ENCODE assay signal across 15 cellular contexts in the genomic region with DNA sequence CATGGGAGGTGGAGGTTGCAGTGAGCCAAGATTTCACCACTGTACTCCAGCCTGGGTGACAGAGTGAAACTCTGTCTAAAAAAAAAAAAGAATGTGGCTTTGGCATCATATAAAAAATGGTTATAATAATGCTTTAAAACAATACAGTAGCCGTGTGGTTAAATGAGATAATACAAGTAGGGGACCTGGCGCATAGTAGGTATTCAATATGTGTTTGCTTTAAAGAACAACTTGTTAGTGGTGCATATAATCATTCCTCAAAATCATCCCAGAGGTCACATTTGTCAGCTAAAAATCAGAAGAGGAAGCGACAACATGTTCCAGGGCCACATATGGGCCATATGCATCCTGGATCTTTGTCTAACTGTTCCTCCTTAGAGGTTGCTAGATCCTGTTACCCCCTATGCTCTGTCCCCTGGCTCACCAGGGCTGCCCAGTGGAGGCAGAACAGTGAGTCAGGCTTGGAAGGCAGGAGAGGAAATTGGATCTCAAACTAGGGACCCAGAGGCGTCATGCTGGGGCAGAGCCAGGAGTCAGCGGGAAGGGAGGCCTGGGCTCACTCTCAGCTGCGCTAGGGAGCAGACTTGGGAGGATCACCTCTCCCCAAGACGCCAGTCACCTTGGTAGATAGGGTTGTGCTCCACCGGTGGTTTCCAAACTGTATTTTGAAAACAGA. TPM values are rescaled to one million over a fixed set of nuclear protein-coding genes. Genes with fewer than 3 reads are reported as not detected.
DNase-seq lines count a peak whose midpoint lies in the region; ATAC-seq, FAIRE-seq and TF ChIP-seq lines count a peak whose summit lies in the region.
"Had no signal": no experiment of that assay in that cellular context is flagged by ENCODE, and none has a peak within 500 bp of the region (broad histone marks: within the 10 kb centered on the region; RNA-seq: fewer than 3 reads in every experiment).

No MANE protein-coding gene starts in this region.

- FAIRE-seq in HepG2 (lab: Jason Lieb, UNC) (no peak), astrocyte (lab: Jason Lieb, UNC) (no peak)

- no peaks in the 10 kb centered on the region for H3K9me3 ChIP-seq in HepG2 (ENCODE audit: low read length)
- H3K9me3 ChIP-seq in right lobe of liver: no peaks in the 10 kb centered on the region
- no peaks in the 10 kb centered on the region for H3K9me3 ChIP-seq in astrocyte (ENCODE audit: insufficient read depth, low read depth, low read length)

- BruUV-seq in HepG2 (replicated peaks; lab: Mats Ljungman, UMichigan): no TSS peak

- H3K27ac Mint-ChIP-seq in astrocyte (ENCODE audit: unreplicated experiment): no peak overlapping the region
- H3K27ac Mint-ChIP-seq: activated naive CD4-positive, alpha-beta T cell treated with anti-CD3 and anti-CD28 coated beads for 36 hours; neural progenitor cell; WTC11 had no signal

- intact Hi-C loops in HepG2 (cut with micrococcal nuclease; ENCODE audit: unreplicated experiment): no loop called here
- intact Hi-C loops in right lobe of liver (cut with DNase I): no loop called here

- H3K36me3 ChIP-seq in HepG2 (replicated peaks in 1 of 2; ENCODE audit: control insufficient read depth in 1 of 2, insufficient read depth in 2 of 2, low read length in 2 of 2) (no peaks in the 10 kb centered on the region), right lobe of liver (no peaks in the 10 kb centered on the region), astrocyte (ENCODE audit: insufficient read depth, low read length) (no peaks in the 10 kb centered on the region)
- H3K36me3 ChIP-seq: neural progenitor cell had no signal

- no peak overlapping the region for H3K27ac ChIP-seq in HepG2 (ENCODE audit: extremely low read length, insufficient read depth, low read length)
- no peak overlapping the region for H3K27ac ChIP-seq in right lobe of liver
- H3K27ac ChIP-seq in astrocyte (ENCODE audit: low read depth, low read length): no peak overlapping the region
- no peak overlapping the region for H3K27ac ChIP-seq in foreskin keratinocyte
- H3K27ac ChIP-seq: neural progenitor cell, SK-N-MC, skin epidermis had no signal

- TF ChIP-seq RAD21 in HepG2 (CRISPR knock-in tag; IDR thresholded peaks at IDR 0.05): no peak

- H3K79me2 ChIP-seq in HepG2 (ENCODE audit: insufficient read depth, low read length) (no peaks in the 10 kb centered on the region), astrocyte (ENCODE audit: insufficient read depth, low read length) (no peaks in the 10 kb centered on the region)

- CTCF ChIA-PET in HepG2 (lab: Yijun Ruan, JAX; ENCODE audit: low intra/inter-chr PET ratio, low total read pairs): no interaction called here

- no peak for TF ChIP-seq CTCF in HepG2 (CRISPR knock-in tag; IDR thresholded peaks at IDR 0.05)
- no peak for TF ChIP-seq CTCF in right lobe of liver (IDR thresholded peaks at IDR 0.05)
- TF ChIP-seq CTCF in astrocyte (IDR thresholded peaks at IDR 0.05; ENCODE audit: insufficient read depth, low read depth, low read length): no peak
- TF ChIP-seq CTCF in foreskin keratinocyte (conservative IDR thresholded peaks at IDR 0.05): no peak

- 75% methylated on average over 8 of the region's 8 CpGs for WGBS in HepG2 (ENCODE audit: low lambda C conversion rate)
- WGBS in right lobe of liver (ENCODE audit: insufficient coverage, low coverage, low lambda C conversion rate, missing lambda C conversion rate): 66% methylated on average over 3 of the region's 8 CpGs

- peaks cover 19% of the 10 kb centered on the region for H3K4me1 Mint-ChIP-seq in astrocyte (ENCODE audit: low read depth, unreplicated experiment)
- H3K4me1 Mint-ChIP-seq: neural progenitor cell had no signal

- ATAC-seq in HepG2 (no peak), right lobe of liver (no peak), foreskin keratinocyte (peak; percentile 29), GM18511 (IDR thresholded peaks at IDR 0.05; ENCODE audit: unreplicated experiment) (no peak), GM21576 (IDR thresholded peaks at IDR 0.05; ENCODE audit: unreplicated experiment) (no peak)
- ATAC-seq: WTC11 had no signal

- H3K9me3 Mint-ChIP-seq in astrocyte (ENCODE audit: unreplicated experiment): no peaks in the 10 kb centered on the region
- H3K9me3 Mint-ChIP-seq: activated naive CD4-positive, alpha-beta T cell treated with anti-CD3 and anti-CD28 coated beads for 36 hours; neural progenitor cell; WTC11 had no signal

- H3K9ac ChIP-seq in HepG2 (ENCODE audit: insufficient read depth, low read depth, low read length) (no peak overlapping the region), astrocyte (ENCODE audit: low read length) (no peak overlapping the region)
- H3K9ac ChIP-seq: neural progenitor cell had no signal

- in situ Hi-C loops in HepG2 (cut with HindIII; ENCODE audit: extremely low pct_ligation_motif_present, low pct_unique_long_range_greater_than_20kb): loop anchor here (5.0 kb wide), 1 partner anchor 59 kb away; no protein-coding TSS in a partner anchor

- no peak for DNase-seq in HepG2 (ENCODE audit: low spot score)
- DNase-seq in right lobe of liver: no peak
- peak; percentile 52 for DNase-seq in astrocyte (ENCODE audit: low read depth)
- no peak for DNase-seq in foreskin keratinocyte
- no peak for DNase-seq in SW 1271 (lab: John Stamatoyannopoulos, UW)
- no peak for DNase-seq in activated gamma-delta T cell (lab: John Stamatoyannopoulos, UW)
- DNase-seq: activated naive CD4-positive, alpha-beta T cell treated with anti-CD3 and anti-CD28 coated beads for 36 hours; erythroblast; NCI-H1048 had no signal

- no peak overlapping the region for H2AFZ ChIP-seq in HepG2 (ENCODE audit: low read length)
- H2AFZ ChIP-seq in astrocyte (ENCODE audit: low read depth, low read length): no peak overlapping the region
- H2AFZ ChIP-seq: neural progenitor cell had no signal

- TF ChIP-seq POLR2A in HepG2 (IDR thresholded peaks at IDR 0.05; ENCODE audit: insufficient read depth in 1 of 2, low read depth in 2 of 2, low read length in 2 of 2): no peak
- TF ChIP-seq POLR2A in right lobe of liver (IDR thresholded peaks at IDR 0.05): no peak

- no peak overlapping the region for H3K4me3 Mint-ChIP-seq in astrocyte (ENCODE audit: unreplicated experiment)
- H3K4me3 Mint-ChIP-seq: activated naive CD4-positive, alpha-beta T cell treated with anti-CD3 and anti-CD28 coated beads for 36 hours; neural progenitor cell; WTC11 had no signal

- H3K27me3 ChIP-seq in HepG2 (ENCODE audit: control insufficient read depth in 1 of 2, insufficient read depth in 2 of 2, low read length in 2 of 2) (no peaks in the 10 kb centered on the region), right lobe of liver (no peaks in the 10 kb centered on the region), astrocyte (ENCODE audit: insufficient read depth, low read length) (peaks cover 13% of the 10 kb centered on the region), foreskin keratinocyte (peaks cover 23% of the 10 kb centered on the region)

- H3K4me1 ChIP-seq in HepG2 (ENCODE audit: insufficient read depth, low read length) (peaks cover 20% of the 10 kb centered on the region), right lobe of liver (no peaks in the 10 kb centered on the region), astrocyte (ENCODE audit: insufficient read depth, low read length) (peaks cover 5% of the 10 kb centered on the region), foreskin keratinocyte (no peaks in the 10 kb centered on the region)

- H3K27me3 Mint-ChIP-seq in astrocyte (ENCODE audit: low read depth, unreplicated experiment): peaks cover 38% of the 10 kb centered on the region

- POLR2A ChIA-PET in HepG2 (lab: Yijun Ruan, JAX): no interaction called here

- H3K4me3 ChIP-seq in HepG2 (replicated peaks in 1 of 3; ENCODE audit: insufficient read depth in 1 of 3, low read depth in 2 of 3, low read length in 3 of 3): no peak overlapping the region
- no peak overlapping the region for H3K4me3 ChIP-seq in right lobe of liver
- no peak overlapping the region for H3K4me3 ChIP-seq in astrocyte (ENCODE audit: insufficient read depth, low read depth, low read length)
- H3K4me3 ChIP-seq: neural progenitor cell, SK-N-MC, skin epidermis had no signal

- TF ChIP-seq EP300 in HepG2 (IDR thresholded peaks at IDR 0.05; ENCODE audit: low read depth in 2 of 2, low read length in 2 of 2) (no peak), HepG2 (CRISPR knock-in tag; IDR thresholded peaks at IDR 0.05; ENCODE audit: borderline replicate concordance) (no peak)

- H3K36me3 Mint-ChIP-seq in astrocyte (ENCODE audit: low read depth, unreplicated experiment): no peaks in the 10 kb centered on the region
- H3K36me3 Mint-ChIP-seq: neural progenitor cell, WTC11 had no signal

- no peak overlapping the region for H3K4me2 ChIP-seq in HepG2 (ENCODE audit: low read depth, low read length)
- H3K4me2 ChIP-seq in astrocyte (ENCODE audit: low read length): peak overlapping the region; percentile 14
- H3K4me2 ChIP-seq: neural progenitor cell had no signal

- H4K20me1 ChIP-seq in HepG2 (ENCODE audit: insufficient read depth, low read length) (no peaks in the 10 kb centered on the region), astrocyte (ENCODE audit: insufficient read depth, low read length) (no peaks in the 10 kb centered on the region)

RNA-seq across cellular contexts. Expression of a gene that starts 27.7 kb away (rescaled TPM):
- total RNA-seq in HepG2 (2016; rRNA removed; fragmentation: Illumina TruSeq; extraction: Trizol): 0.70 and 1.3 TPM in 2 replicates
- total RNA-seq in HepG2 (2016; cell fraction: cytosol; rRNA removed; fragmentation: Illumina TruSeq; extraction: Trizol; ENCODE audit: low read depth): 0.18 and 0.20 TPM in 2 replicates
- total RNA-seq in HepG2 (2016; cell fraction: insoluble cytoplasmic fraction; rRNA removed; fragmentation: Illumina TruSeq; extraction: Trizol): 0.58 and 0.89 TPM in 2 replicates
- total RNA-seq in HepG2 (2016; cell fraction: membrane; rRNA removed; fragmentation: Illumina TruSeq; extraction: Trizol): 0.69 and 0.80 TPM in 2 replicates
- 0.38 and 1.1 TPM in 2 replicates for total RNA-seq in HepG2 (2016; cell fraction: nucleus; rRNA removed; fragmentation: Illumina TruSeq; extraction: Trizol)
- polyA plus RNA-seq in HepG2 (2011; rRNA removed): 1.1 and 1.2 TPM in 2 replicates
- 0.94 and 1.1 TPM in 2 replicates for polyA plus RNA-seq in HepG2 (2011; cell fraction: cytosol; rRNA removed)
- polyA plus RNA-seq in HepG2 (2011; cell fraction: nucleus; rRNA removed): 1.7 TPM in 2 replicates
- 1.0 and 1.2 TPM in 2 replicates for polyA plus RNA-seq in HepG2 (2012)
- 0.11 and 0.24 TPM in 2 replicates for polyA plus RNA-seq in HepG2 (2016; cell fraction: cytosol; fragmentation: Illumina TruSeq; extraction: Trizol; ENCODE audit: low read depth)
- 1.2 and 1.3 TPM in 2 replicates for polyA plus RNA-seq in HepG2 (2016; cell fraction: insoluble cytoplasmic fraction; fragmentation: Illumina TruSeq; extraction: Trizol; ENCODE audit: low read depth)
- polyA plus RNA-seq in HepG2 (2016; cell fraction: membrane; fragmentation: Illumina TruSeq; extraction: Trizol; ENCODE audit: low read depth): 0.37 and 0.55 TPM in 2 replicates
- polyA plus RNA-seq in HepG2 (2016; cell fraction: nucleus; fragmentation: Illumina TruSeq; extraction: Trizol; ENCODE audit: insufficient read depth, low read depth): 0.93 and 1.9 TPM in 2 replicates
- polyA minus RNA-seq in HepG2 (2011; rRNA and poly(A)+ RNA removed; ENCODE audit: low replicate concordance): 0.37 and 2.3 TPM in 2 replicates
- 0.44 and 0.79 TPM in 2 replicates for polyA minus RNA-seq in HepG2 (2011; cell fraction: cytosol; rRNA and poly(A)+ RNA removed)
- 0.90 and 1.9 TPM in 2 replicates for polyA minus RNA-seq in HepG2 (2011; cell fraction: nucleus; rRNA and poly(A)+ RNA removed)
- under 1 TPM; 0.20 to 0.51 (median 0.32) TPM for total RNA-seq in right lobe of liver
- total RNA-seq in astrocyte: 0.34 and 0.53 TPM in 2 replicates
- total RNA-seq in foreskin keratinocyte: 0.11 and 0.44 TPM in 2 replicates
- polyA plus RNA-seq in foreskin keratinocyte: 0.11 and 0.17 TPM in 2 replicates

RNA-seq across cellular contexts. Expression of a gene that starts 41.4 kb away (rescaled TPM):
- total RNA-seq in HepG2 (2016; rRNA removed; fragmentation: Illumina TruSeq; extraction: Trizol) (not detected in 2 replicates), right lobe of liver (not detected), astrocyte (not detected in 2 replicates), foreskin keratinocyte (not detected in 2 replicates)
- not detected in 2 replicates for total RNA-seq in HepG2 (2016; cell fraction: cytosol; rRNA removed; fragmentation: Illumina TruSeq; extraction: Trizol; ENCODE audit: low read depth)
- not detected in 2 replicates for total RNA-seq in HepG2 (2016; cell fraction: insoluble cytoplasmic fraction; rRNA removed; fragmentation: Illumina TruSeq; extraction: Trizol)
- not detected in 2 replicates for total RNA-seq in HepG2 (2016; cell fraction: membrane; rRNA removed; fragmentation: Illumina TruSeq; extraction: Trizol)
- not detected in 2 replicates for total RNA-seq in HepG2 (2016; cell fraction: nucleus; rRNA removed; fragmentation: Illumina TruSeq; extraction: Trizol)
- polyA plus RNA-seq in HepG2 (2011; rRNA removed) (not detected in 2 replicates), foreskin keratinocyte (not detected in 2 replicates)
- not detected in 2 replicates for polyA plus RNA-seq in HepG2 (2011; cell fraction: cytosol; rRNA removed)
- polyA plus RNA-seq in HepG2 (2011; cell fraction: nucleus; rRNA removed): not detected in 2 replicates
- polyA plus RNA-seq in HepG2 (2012): not detected in 2 replicates
- not detected in 2 replicates for polyA plus RNA-seq in HepG2 (2016; cell fraction: cytosol; fragmentation: Illumina TruSeq; extraction: Trizol; ENCODE audit: low read depth)
- not detected in 2 replicates for polyA plus RNA-seq in HepG2 (2016; cell fraction: insoluble cytoplasmic fraction; fragmentation: Illumina TruSeq; extraction: Trizol; ENCODE audit: low read depth)
- polyA plus RNA-seq in HepG2 (2016; cell fraction: membrane; fragmentation: Illumina TruSeq; extraction: Trizol; ENCODE audit: low read depth): not detected in 2 replicates
- polyA plus RNA-seq in HepG2 (2016; cell fraction: nucleus; fragmentation: Illumina TruSeq; extraction: Trizol; ENCODE audit: insufficient read depth, low read depth): not detected in 2 replicates
- polyA minus RNA-seq in HepG2 (2011; rRNA and poly(A)+ RNA removed; ENCODE audit: low replicate concordance): not detected in 2 replicates
- polyA minus RNA-seq in HepG2 (2011; cell fraction: cytosol; rRNA and poly(A)+ RNA removed): not detected in 2 replicates
- polyA minus RNA-seq in HepG2 (2011; cell fraction: nucleus; rRNA and poly(A)+ RNA removed): not detected in 2 replicates
- total RNA-seq: activated naive CD4-positive, alpha-beta T cell treated with anti-CD3 and anti-CD28 coated beads for 36 hours; WTC11 had no signal

RNA-seq across cellular contexts. Expression of a gene that starts 41.5 kb away (rescaled TPM):
- 71.7 and 112 TPM in 2 replicates for total RNA-seq in HepG2 (2016; rRNA removed; fragmentation: Illumina TruSeq; extraction: Trizol)
- total RNA-seq in HepG2 (2016; cell fraction: cytosol; rRNA removed; fragmentation: Illumina TruSeq; extraction: Trizol; ENCODE audit: low read depth): 24.0 and 28.2 TPM in 2 replicates
- total RNA-seq in HepG2 (2016; cell fraction: insoluble cytoplasmic fraction; rRNA removed; fragmentation: Illumina TruSeq; extraction: Trizol): 77.1 and 98.9 TPM in 2 replicates
- total RNA-seq in HepG2 (2016; cell fraction: membrane; rRNA removed; fragmentation: Illumina TruSeq; extraction: Trizol): 33.8 and 34.5 TPM in 2 replicates
- 26.2 and 29.8 TPM in 2 replicates for total RNA-seq in HepG2 (2016; cell fraction: nucleus; rRNA removed; fragmentation: Illumina TruSeq; extraction: Trizol)
- 57.7 and 68.6 TPM in 2 replicates for polyA plus RNA-seq in HepG2 (2011; rRNA removed)
- 66.4 and 77.0 TPM in 2 replicates for polyA plus RNA-seq in HepG2 (2011; cell fraction: cytosol; rRNA removed)
- 14.6 and 17.0 TPM in 2 replicates for polyA plus RNA-seq in HepG2 (2011; cell fraction: nucleus; rRNA removed)
- polyA plus RNA-seq in HepG2 (2012): 57.2 and 70.1 TPM in 2 replicates
- polyA plus RNA-seq in HepG2 (2016; cell fraction: cytosol; fragmentation: Illumina TruSeq; extraction: Trizol; ENCODE audit: low read depth): 37.6 and 46.4 TPM in 2 replicates
- 144 and 158 TPM in 2 replicates for polyA plus RNA-seq in HepG2 (2016; cell fraction: insoluble cytoplasmic fraction; fragmentation: Illumina TruSeq; extraction: Trizol; ENCODE audit: low read depth)
- polyA plus RNA-seq in HepG2 (2016; cell fraction: membrane; fragmentation: Illumina TruSeq; extraction: Trizol; ENCODE audit: low read depth): 38.1 and 41.4 TPM in 2 replicates
- polyA plus RNA-seq in HepG2 (2016; cell fraction: nucleus; fragmentation: Illumina TruSeq; extraction: Trizol; ENCODE audit: insufficient read depth, low read depth): 63.9 and 64.9 TPM in 2 replicates
- 32.8 and 96.4 TPM in 2 replicates for polyA minus RNA-seq in HepG2 (2011; rRNA and poly(A)+ RNA removed; ENCODE audit: low replicate concordance)
- 26.3 and 30.2 TPM in 2 replicates for polyA minus RNA-seq in HepG2 (2011; cell fraction: cytosol; rRNA and poly(A)+ RNA removed)
- polyA minus RNA-seq in HepG2 (2011; cell fraction: nucleus; rRNA and poly(A)+ RNA removed): 9.5 and 12.1 TPM in 2 replicates
- total RNA-seq in right lobe of liver: 10 to 100 TPM; 27.3 to 43.9 (median 29.0) TPM
- 52.3 and 56.4 TPM in 2 replicates for total RNA-seq in astrocyte
- 70.4 and 82.4 TPM in 2 replicates for total RNA-seq in foreskin keratinocyte
- 129 and 142 TPM in 2 replicates for polyA plus RNA-seq in foreskin keratinocyte
